In the genomic region with DNA sequence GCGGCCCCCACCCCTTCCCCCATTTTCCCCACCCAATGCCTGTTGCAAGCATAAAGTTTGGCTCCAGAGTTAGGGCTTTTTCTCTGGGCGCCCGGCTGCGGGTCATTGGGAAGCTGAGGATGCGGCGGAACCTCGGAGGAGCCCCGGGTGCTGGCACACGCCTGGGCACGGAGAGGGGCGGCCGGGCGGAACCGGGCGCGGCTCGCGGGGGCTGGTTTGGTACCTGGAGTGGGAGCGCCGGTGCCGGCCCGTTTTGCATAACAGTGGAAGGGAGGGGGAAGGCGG, we compare ENCODE assay signal across 8 cellular contexts. TPM values are rescaled to one million over a fixed set of nuclear protein-coding genes. Genes with fewer than 3 reads are reported as not detected.
DNase-seq lines count a peak whose midpoint lies in the region; ATAC-seq and TF ChIP-seq lines count a peak whose summit lies in the region.

No MANE protein-coding gene starts in this region.

- 3% methylated on average over 14 of the region's 23 CpGs for WGBS in suprapubic skin

- H3K4me3 ChIP-seq in iPS-18c (ENCODE audit: insufficient read depth, low read depth, low read length), result peak overlapping the region; percentile 93
- peak overlapping the region; percentile 87 for H3K4me3 ChIP-seq in suprapubic skin

- TF ChIP-seq POLR2A in suprapubic skin (IDR thresholded peaks at IDR 0.05), result no peak

- peak overlapping the region; percentile 85 for H3K27ac Mint-ChIP-seq in activated naive CD4-positive, alpha-beta T cell treated with anti-CD3 and anti-CD28 coated beads, Interleukin-2, amount 10 ng/mL, durations not matched to agents 7 days and 5 days
- H3K27ac Mint-ChIP-seq in activated CD8-positive, alpha-beta T cell treated with anti-CD3 and anti-CD28 coated beads, Interleukin-2, amount 10 ng/mL, durations not matched to agents 7 days and 5 days, result peak overlapping the region; percentile 87

- in situ Hi-C loops in G401 (cut with HindIII; ENCODE audit: low sequenced_read_pairs), result no loop called here

- no peaks in the 10 kb centered on the region for H3K36me3 ChIP-seq in suprapubic skin

- CTCF ChIA-PET in activated naive CD4-positive, alpha-beta T cell treated with anti-CD3 and anti-CD28 coated beads, Interleukin-2, amount 10 ng/mL, durations not matched to agents 7 days and 5 days (lab: Charles Lee), result no interaction called here
- CTCF ChIA-PET in activated CD8-positive, alpha-beta T cell treated with anti-CD3 and anti-CD28 coated beads, Interleukin-2, amount 10 ng/mL, durations not matched to agents 7 days and 5 days (lab: Charles Lee), result interaction anchor here (0.6 to 1.4 kb wide), 5 partner anchors 9 to 103 kb away, joined by 3 to 4 read pairs (median 3); no protein-coding TSS in a partner anchor

- H3K27ac ChIP-seq in suprapubic skin, result peak overlapping the region; percentile 88

- no peak for DNase-seq in activated naive CD4-positive, alpha-beta T cell treated with anti-CD3 and anti-CD28 coated beads, Interleukin-2, amount 10 ng/mL, durations not matched to agents 7 days and 5 days
- no peak for DNase-seq in activated naive CD4-positive, alpha-beta T cell (lab: John Stamatoyannopoulos, UW)
- DNase-seq in activated CD8-positive, alpha-beta T cell treated with anti-CD3 and anti-CD28 coated beads, Interleukin-2, amount 10 ng/mL, durations not matched to agents 7 days and 5 days, result no peak
- DNase-seq in suprapubic skin (ENCODE audit: low spot score in 2 of 2) (no peak), G401 (ENCODE audit: low spot score) (no peak)

- H3K9me3 Mint-ChIP-seq in activated naive CD4-positive, alpha-beta T cell treated with anti-CD3 and anti-CD28 coated beads, Interleukin-2, amount 10 ng/mL, durations not matched to agents 7 days and 5 days, result no peaks in the 10 kb centered on the region
- H3K9me3 Mint-ChIP-seq in activated CD8-positive, alpha-beta T cell treated with anti-CD3 and anti-CD28 coated beads, Interleukin-2, amount 10 ng/mL, durations not matched to agents 7 days and 5 days (ENCODE audit: insufficient read depth), result no peaks in the 10 kb centered on the region

- H3K4me1 Mint-ChIP-seq in activated naive CD4-positive, alpha-beta T cell treated with anti-CD3 and anti-CD28 coated beads, Interleukin-2, amount 10 ng/mL, durations not matched to agents 7 days and 5 days, result peaks cover 7% of the 10 kb centered on the region
- H3K4me1 Mint-ChIP-seq in activated CD8-positive, alpha-beta T cell treated with anti-CD3 and anti-CD28 coated beads, Interleukin-2, amount 10 ng/mL, durations not matched to agents 7 days and 5 days (ENCODE audit: low read depth), result peaks cover 16% of the 10 kb centered on the region

- H3K27me3 Mint-ChIP-seq in activated naive CD4-positive, alpha-beta T cell treated with anti-CD3 and anti-CD28 coated beads, Interleukin-2, amount 10 ng/mL, durations not matched to agents 7 days and 5 days, result peaks cover 27% of the 10 kb centered on the region
- H3K27me3 Mint-ChIP-seq in activated CD8-positive, alpha-beta T cell treated with anti-CD3 and anti-CD28 coated beads, Interleukin-2, amount 10 ng/mL, durations not matched to agents 7 days and 5 days (ENCODE audit: low read depth), result no peaks in the 10 kb centered on the region

- no peaks in the 10 kb centered on the region for H3K36me3 Mint-ChIP-seq in activated naive CD4-positive, alpha-beta T cell treated with anti-CD3 and anti-CD28 coated beads, Interleukin-2, amount 10 ng/mL, durations not matched to agents 7 days and 5 days
- H3K36me3 Mint-ChIP-seq in activated CD8-positive, alpha-beta T cell treated with anti-CD3 and anti-CD28 coated beads, Interleukin-2, amount 10 ng/mL, durations not matched to agents 7 days and 5 days (ENCODE audit: low read depth), result no peaks in the 10 kb centered on the region

- POLR2A ChIA-PET in activated CD8-positive, alpha-beta T cell treated with anti-CD3 and anti-CD28 coated beads, Interleukin-2, amount 10 ng/mL, durations not matched to agents 7 days and 5 days (lab: Charles Lee), result interaction anchor here (1.1 kb wide), 1 partner anchor 9 kb away, joined by 3 read pairs; no protein-coding TSS in a partner anchor

- TF ChIP-seq EP300 in suprapubic skin (IDR thresholded peaks at IDR 0.05), result no peak

- peak overlapping the region; percentile 83 for H3K4me3 Mint-ChIP-seq in activated naive CD4-positive, alpha-beta T cell treated with anti-CD3 and anti-CD28 coated beads, Interleukin-2, amount 10 ng/mL, durations not matched to agents 7 days and 5 days
- peak overlapping the region; percentile 83 for H3K4me3 Mint-ChIP-seq in activated CD8-positive, alpha-beta T cell treated with anti-CD3 and anti-CD28 coated beads, Interleukin-2, amount 10 ng/mL, durations not matched to agents 7 days and 5 days

- TF ChIP-seq CTCF in suprapubic skin (IDR thresholded peaks at IDR 0.05), result no peak

- peaks cover 2% of the 10 kb centered on the region for H3K9me3 ChIP-seq in iPS-18c (ENCODE audit: control insufficient read depth, insufficient read depth, low read length)
- H3K9me3 ChIP-seq in suprapubic skin, result no peaks in the 10 kb centered on the region

- H3K4me1 ChIP-seq in suprapubic skin, result peaks cover 30% of the 10 kb centered on the region

- no peak for ATAC-seq in activated CD8-positive, alpha-beta T cell treated with anti-CD3 and anti-CD28 coated beads, Interleukin-2, amount 10 ng/mL, durations not matched to agents 7 days and 5 days
- no peak for ATAC-seq in GM21367 (IDR thresholded peaks at IDR 0.05; ENCODE audit: unreplicated experiment)
- ATAC-seq in HG02852 (IDR thresholded peaks at IDR 0.05; ENCODE audit: unreplicated experiment), result no peak

- H3K27me3 ChIP-seq in suprapubic skin, result no peaks in the 10 kb centered on the region

RNA-seq across cellular contexts. Expression of gene PPARGC1B, which starts 1.2 kb away (rescaled TPM):
- total RNA-seq in activated CD8-positive, alpha-beta T cell treated with anti-CD3 and anti-CD28 coated beads, Interleukin-2, amount 10 ng/mL, durations not matched to agents 7 days and 5 days, result 1 to 10 TPM; 9.4 to 9.6 TPM
- total RNA-seq in suprapubic skin, result 10 to 100 TPM; 13.7 to 21.7 (median 17.7) TPM
- 1.2 and 2.4 TPM in 2 replicates for total RNA-seq in G401 (2014; rRNA removed; shearing (Covaris generic))
